10 cellular contexts compared by ENCODE assay signal in genomic region chr17:40452074-40452787, GRCh38. TPM values are rescaled to one million over a fixed set of nuclear protein-coding genes. Genes with fewer than 3 reads are reported as not detected.
DNase-seq lines count a peak whose midpoint lies in the region; ATAC-seq and TF ChIP-seq lines count a peak whose summit lies in the region.
"Had no signal": no experiment of that assay in that cellular context is flagged by ENCODE, and none has a peak within 500 bp of the region (broad histone marks: within the 10 kb centered on the region; RNA-seq: fewer than 3 reads in every experiment).

No MANE protein-coding gene starts in this region.

- CTCF ChIA-PET in BJ (lab: Yijun Ruan, JAX): interaction anchor here (1.0 to 3.7 kb wide), 7 partner anchors 10 to 1214 kb away, joined by 4 to 18 read pairs (median 10); no protein-coding TSS in a partner anchor

- DNase-seq in BJ (ENCODE audit: low read depth) (peak; percentile 55), Peyer's patch (peak in 1 of 3 donors; percentile 53), fibroblast of pulmonary artery (ENCODE audit: low read depth) (peak; percentile 93), prostate gland (ENCODE audit: low spot score) (no peak), cortex of kidney (lab: John Stamatoyannopoulos, UW) (no peak), ACHN (no peak), iPS-NIHi7 (ENCODE audit: extremely low spot score) (no peak)
- DNase-seq: activated effector memory CD4-positive, alpha-beta T cell treated with anti-CD3 and anti-CD28 coated beads, Interleukin-2, amount 50 U/mL, for 16 hours; stimulated activated CD4-positive, alpha-beta T cell treated with anti-CD3 and anti-CD28 coated beads, Interleukin-4, amount 100 ng/mL, for 1 hour had no signal

- H3K9me3 ChIP-seq in Peyer's patch: no peaks in the 10 kb centered on the region
- H3K9me3 ChIP-seq in prostate gland: no peaks in the 10 kb centered on the region

- H3K4me1 ChIP-seq in Peyer's patch: peaks cover 0 to 82% (median 14%) of the 10 kb centered on the region in 4 donors
- peaks cover 9% of the 10 kb centered on the region for H3K4me1 ChIP-seq in prostate gland (replicated peaks)

- peaks cover 37% of the 10 kb centered on the region for H3K36me3 ChIP-seq in BJ (ENCODE audit: control insufficient read depth, insufficient read depth, low read length)
- H3K36me3 ChIP-seq in Peyer's patch: peaks cover 0 to 48% (median 0%) of the 10 kb centered on the region in 3 donors
- peaks cover 0 to 4% of the 10 kb centered on the region in 2 donors for H3K36me3 ChIP-seq in prostate gland

- TF ChIP-seq POLR2A in Peyer's patch (IDR thresholded peaks at IDR 0.05) (no peak), prostate gland (IDR thresholded peaks at IDR 0.05) (no peak)

- H3K4me3 ChIP-seq in BJ (ENCODE audit: low read depth, low read length): no peak overlapping the region
- no peak overlapping the region for H3K4me3 ChIP-seq in Peyer's patch
- no peak overlapping the region for H3K4me3 ChIP-seq in fibroblast of pulmonary artery (replicated peaks; ENCODE audit: low read depth, low read length)
- no peak overlapping the region for H3K4me3 ChIP-seq in prostate gland

- in situ Hi-C loops in ACHN (cut with HindIII; ENCODE audit: low pct_ligation_motif_present, low pct_unique_long_range_greater_than_20kb, low sequenced_read_pairs): no loop called here

- peak overlapping the region; percentile 1 to 93 (median 58) for H3K27ac ChIP-seq in Peyer's patch
- peak overlapping the region; percentile 22 to 48 for H3K27ac ChIP-seq in prostate gland

- TF ChIP-seq CTCF in BJ (IDR thresholded peaks at IDR 0.05; ENCODE audit: insufficient read depth, low read depth, low read length) (no peak), Peyer's patch (IDR thresholded peaks at IDR 0.05) (no peak), fibroblast of pulmonary artery (IDR thresholded peaks at IDR 0.05; ENCODE audit: low read length, missing control alignments) (no peak), prostate gland (IDR thresholded peaks at IDR 0.05) (no peak)

- no peaks in the 10 kb centered on the region for H3K27me3 ChIP-seq in BJ (ENCODE audit: control insufficient read depth, insufficient read depth, low read length)
- H3K27me3 ChIP-seq in Peyer's patch: no peaks in the 10 kb centered on the region
- H3K27me3 ChIP-seq in prostate gland (replicated peaks; ENCODE audit: insufficient read depth): no peaks in the 10 kb centered on the region

- 63% methylated on average over 7 of the region's 7 CpGs for WGBS in prostate gland

- POLR2A ChIA-PET in BJ (lab: Charles Lee): interaction anchor here (1.1 kb wide), 1 partner anchor 8 kb away, joined by 6 read pairs; no protein-coding TSS in a partner anchor

- ATAC-seq in GM21515 (IDR thresholded peaks at IDR 0.05; ENCODE audit: unreplicated experiment): no peak

- intact Hi-C loops in prostate gland (cut with DNase I): no loop called here

RNA-seq across cellular contexts. Expression of gene IGFBP4, which starts 9.0 kb away (rescaled TPM):
- 816 and 1,200 TPM in 2 replicates for polyA plus RNA-seq in BJ (2011; rRNA removed)
- 926 and 963 TPM in 2 replicates for polyA minus RNA-seq in BJ (2011; rRNA and poly(A)+ RNA removed)
- total RNA-seq in Peyer's patch (100 to 1,000 TPM in 3 of 4 donors, 10 to 100 TPM in 1; 70.6 to 220 (median 133) TPM), prostate gland (100 to 1,000 TPM; 132 to 154 TPM)

RNA-seq across cellular contexts. Expression of gene TOP2A, which starts 34.5 kb away (rescaled TPM):
- polyA plus RNA-seq in BJ (2011; rRNA removed): 31.8 and 69.6 TPM in 2 replicates
- 15.7 and 25.5 TPM in 2 replicates for polyA minus RNA-seq in BJ (2011; rRNA and poly(A)+ RNA removed)
- total RNA-seq in Peyer's patch: 10 to 100 TPM; 11.8 to 32.2 (median 16.5) TPM
- 10 to 100 TPM in 1 of 2 donors, 1 to 10 TPM in 1; 3.1 to 15.9 TPM for total RNA-seq in prostate gland

RNA-seq across cellular contexts. Expression of gene TNS4, which starts 49.2 kb away (rescaled TPM):
- polyA plus RNA-seq in BJ (2011; rRNA removed): 0.12 and 0.40 TPM in 2 replicates
- polyA minus RNA-seq in BJ (2011; rRNA and poly(A)+ RNA removed): 0.26 and 1.00 TPM in 2 replicates
- total RNA-seq in Peyer's patch: 1 to 10 TPM in 3 of 4 donors, under 1 TPM in 1; 0.54 to 2.5 (median 1.7) TPM
- 10 to 100 TPM; 51.3 to 56.1 TPM for total RNA-seq in prostate gland

Comparison
In these comparisons a context has a peak if more than half of its experiments do, and no peak if none do; other contexts are left out.
1. DNase-seq: peak in BJ (single experiment) and fibroblast of pulmonary artery (single experiment); none in prostate gland (single experiment), cortex of kidney (single experiment), ACHN (single experiment) and iPS-NIHi7 (single experiment).
2. RNA of gene TNS4, which starts 49.2 kb away (total RNA-seq): 51.3 to 56.1 TPM in prostate gland; 0.54 to 2.5 TPM in Peyer's patch; every median in the first group is over 10 times any median in the second.